ENCODE assay signal across 8 cellular contexts in genomic region chr12:121805800-121806555, GRCh38. TPM values are rescaled to one million over a fixed set of nuclear protein-coding genes. Genes with fewer than 3 reads are reported as not detected.
DNase-seq lines count a peak whose midpoint lies in the region; ATAC-seq and TF ChIP-seq lines count a peak whose summit lies in the region.

No MANE protein-coding gene starts in this region.

- TF ChIP-seq CTCF in activated CD8-positive, alpha-beta T cell treated with anti-CD3 and anti-CD28 coated beads for 36 hours (IDR thresholded peaks at IDR 0.05) = no peak

- CTCF ChIA-PET in activated CD8-positive, alpha-beta T cell treated with anti-CD3 and anti-CD28 coated beads for 36 hours (lab: Charles Lee) = interaction anchor here (1.0 to 13.5 kb wide), 4 partner anchors 9 to 28 kb away, joined by 3 to 698 read pairs (median 3); partner anchors contain the start of genes RHOF and SETD1B

- DNase-seq in activated gamma-delta T cell (lab: John Stamatoyannopoulos, UW) (peak; percentile 35), activated gamma-delta T cell treated with Interleukin-2 at 50 U/mL for 16 hours (no peak), DMS 273 (lab: John Stamatoyannopoulos, UW; ENCODE audit: unreplicated experiment) (no peak), cerebellar cortex (ENCODE audit: low spot score) (no peak)
- DNase-seq in activated CD8-positive, alpha-beta T cell treated with anti-CD3 and anti-CD28 coated beads for 36 hours = peak; percentile 54
- peak; percentile 5 for DNase-seq in stimulated activated naive CD4-positive, alpha-beta T cell treated with Interleukin-2 at 50 U/mL for 16 hours (lab: John Stamatoyannopoulos, UW)

- POLR2A ChIA-PET in activated CD8-positive, alpha-beta T cell treated with anti-CD3 and anti-CD28 coated beads for 36 hours (lab: Charles Lee) = interaction anchor here (0.7 to 25.9 kb wide), 6 partner anchors 10 to 112 kb away, joined by 3 to 683 read pairs (median 4); partner anchors contain the start of genes CFAP251, RHOF and TMEM120B

- intact Hi-C loops in activated CD8-positive, alpha-beta T cell treated with anti-CD3 and anti-CD28 coated beads for 36 hours (cut with micrococcal nuclease) = no loop called here

- H3K36me3 Mint-ChIP-seq in activated CD8-positive, alpha-beta T cell treated with anti-CD3 and anti-CD28 coated beads for 36 hours (ENCODE audit: low read depth) = peaks cover 46% of the 10 kb centered on the region

- peak overlapping the region; percentile 75 for H3K4me3 ChIP-seq in iPS-15b (ENCODE audit: low read depth, low read length)

- peak overlapping the region; percentile 92 for H3K4me3 Mint-ChIP-seq in activated CD8-positive, alpha-beta T cell treated with anti-CD3 and anti-CD28 coated beads for 36 hours

- H3K36me3 ChIP-seq in iPS-15b (ENCODE audit: control insufficient read depth, insufficient read depth, low read length) = peaks cover 28% of the 10 kb centered on the region

- H3K4me1 Mint-ChIP-seq in activated CD8-positive, alpha-beta T cell treated with anti-CD3 and anti-CD28 coated beads for 36 hours (ENCODE audit: low read depth) = peaks cover 19% of the 10 kb centered on the region

- H3K9me3 Mint-ChIP-seq in activated CD8-positive, alpha-beta T cell treated with anti-CD3 and anti-CD28 coated beads for 36 hours = no peaks in the 10 kb centered on the region

- H3K9me3 ChIP-seq in iPS-15b (ENCODE audit: control insufficient read depth, insufficient read depth, low read length) = no peaks in the 10 kb centered on the region

- ATAC-seq in activated CD8-positive, alpha-beta T cell treated with anti-CD3 and anti-CD28 coated beads for 36 hours = no peak
- no peak for ATAC-seq in GM19023 (IDR thresholded peaks at IDR 0.05; ENCODE audit: unreplicated experiment)

- no peak overlapping the region for H3K9ac ChIP-seq in iPS-15b (ENCODE audit: low read depth, low read length)

- peaks cover 8% of the 10 kb centered on the region for H3K4me1 ChIP-seq in iPS-15b (ENCODE audit: control insufficient read depth, insufficient read depth, low read length)

- H3K27me3 ChIP-seq in iPS-15b (ENCODE audit: control insufficient read depth, insufficient read depth, low read length) = no peaks in the 10 kb centered on the region

- peak overlapping the region; percentile 82 for H3K27ac Mint-ChIP-seq in activated CD8-positive, alpha-beta T cell treated with anti-CD3 and anti-CD28 coated beads for 36 hours

- no peaks in the 10 kb centered on the region for H3K27me3 Mint-ChIP-seq in activated CD8-positive, alpha-beta T cell treated with anti-CD3 and anti-CD28 coated beads for 36 hours

RNA-seq across cellular contexts. Expression of gene SETD1B, which starts 2.2 kb away (rescaled TPM):
- total RNA-seq in activated CD8-positive, alpha-beta T cell treated with anti-CD3 and anti-CD28 coated beads for 36 hours = 10 to 100 TPM; 13.3 TPM

RNA-seq across cellular contexts. Expression of gene RHOF, which starts 12.5 kb away (rescaled TPM):
- total RNA-seq in activated CD8-positive, alpha-beta T cell treated with anti-CD3 and anti-CD28 coated beads for 36 hours = 100 to 1,000 TPM; 108 to 116 TPM

RNA-seq across cellular contexts. Expression of gene HPD, which starts 52.7 kb away (rescaled TPM):
- total RNA-seq in activated CD8-positive, alpha-beta T cell treated with anti-CD3 and anti-CD28 coated beads for 36 hours = not detected

Comparison
In these comparisons a context has a peak if more than half of its experiments do, and no peak if none do; other contexts are left out.
1. DNase-seq: peak in activated gamma-delta T cell (single experiment), activated CD8-positive, alpha-beta T cell treated with anti-CD3 and anti-CD28 coated beads for 36 hours (single experiment) and stimulated activated naive CD4-positive, alpha-beta T cell treated with Interleukin-2 at 50 U/mL for 16 hours (single experiment); none in activated gamma-delta T cell treated with Interleukin-2 at 50 U/mL for 16 hours (single experiment), DMS 273 (single experiment) and cerebellar cortex (single experiment).